Comparison of ENCODE assay signal across 17 cellular contexts in the genomic region with DNA sequence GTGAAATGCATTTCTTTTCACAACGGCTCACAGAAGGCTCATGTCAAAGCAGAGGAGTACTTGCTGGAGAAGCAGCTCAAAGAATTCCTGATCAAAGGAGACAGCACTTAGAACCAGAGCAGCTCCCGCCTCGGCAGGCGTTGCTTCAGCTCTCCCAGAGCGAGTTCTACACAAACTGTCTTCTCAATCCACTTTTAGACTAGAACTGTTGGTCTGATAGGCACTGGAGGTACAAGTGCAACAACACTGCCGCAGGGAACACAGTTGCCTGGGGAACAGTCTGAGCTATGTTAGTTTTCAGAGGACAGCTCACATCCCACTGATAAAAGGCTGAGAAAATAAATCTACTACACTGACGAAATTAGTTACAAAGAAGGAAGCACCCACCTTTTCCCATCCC. TPM values are rescaled to one million over a fixed set of nuclear protein-coding genes. Genes with fewer than 3 reads are reported as not detected.
DNase-seq lines count a peak whose midpoint lies in the region; ATAC-seq and TF ChIP-seq lines count a peak whose summit lies in the region.
"Had no signal": no experiment of that assay in that cellular context is flagged by ENCODE, and none has a peak within 500 bp of the region (broad histone marks: within the 10 kb centered on the region; RNA-seq: fewer than 3 reads in every experiment).

No MANE protein-coding gene starts in this region.

- H3K36me3 Mint-ChIP-seq in mesothelial cell of epicardium, result no peaks in the 10 kb centered on the region
- H3K36me3 Mint-ChIP-seq: CD8-positive, alpha-beta T cell had no signal

- H3K9me3 Mint-ChIP-seq in mesothelial cell of epicardium, result no peaks in the 10 kb centered on the region
- H3K9me3 Mint-ChIP-seq: CD8-positive, alpha-beta T cell had no signal

- ATAC-seq in Right ventricle myocardium superior (ENCODE audit: poor library complexity) (peak; percentile 78), HG03175 (IDR thresholded peaks at IDR 0.05; ENCODE audit: unreplicated experiment) (no peak), GM18867 (IDR thresholded peaks at IDR 0.05; ENCODE audit: unreplicated experiment) (no peak)
- ATAC-seq: CD8-positive, alpha-beta T cell; GM12878; HepG2 had no signal

- H3K27me3 Mint-ChIP-seq in mesothelial cell of epicardium (ENCODE audit: low read depth), result no peaks in the 10 kb centered on the region

- peak overlapping the region; percentile 23 for H3K27ac Mint-ChIP-seq in mesothelial cell of epicardium
- H3K27ac Mint-ChIP-seq: CD8-positive, alpha-beta T cell had no signal

- no peak overlapping the region for H3K4me3 Mint-ChIP-seq in mesothelial cell of epicardium
- H3K4me3 Mint-ChIP-seq: CD8-positive, alpha-beta T cell had no signal

- peak overlapping the region; percentile 20 for H3K27ac ChIP-seq in VCaP
- H3K27ac ChIP-seq: GM23248 had no signal

- TF ChIP-seq CTCF in VCaP (conservative IDR thresholded peaks at IDR 0.05), result no peak
- no peak for TF ChIP-seq CTCF in mesothelial cell of epicardium (IDR thresholded peaks at IDR 0.05; ENCODE audit: unreplicated experiment)

- H3K4me1 Mint-ChIP-seq in mesothelial cell of epicardium, result peaks cover 16% of the 10 kb centered on the region

- intact Hi-C loops in Right ventricle myocardium superior (cut with DNase I), result no loop called here

- DNase-seq in Right ventricle myocardium superior, result no peak
- DNase-seq in mesothelial cell of epicardium (ENCODE audit: low spot score in 2 of 2, unreplicated experiment in 2 of 2), result no peak
- no peak for DNase-seq in islet precursor cell
- no peak for DNase-seq in DMS53 treated with DMSO at 0.1 percent for 48 hours (lab: John Stamatoyannopoulos, UW; ENCODE audit: unreplicated experiment)
- DNase-seq: CD8-positive, alpha-beta T cell; GDM1; GM23248; NCI-H1048; NCI-H1436 treated with DMSO at 0.1 percent for 48 hours; NCI-H2029 treated with DMSO at 0.1 percent for 48 hours; NCI-H2171 treated with DMSO at 0.1 percent for 48 hours; NCI-H748 treated with DMSO at 0.1 percent for 48 hours had no signal

RNA-seq across cellular contexts. Expression of gene CYTH3, which starts 35.4 kb away (rescaled TPM):
- total RNA-seq in Right ventricle myocardium superior, result 25.6 TPM
- total RNA-seq in mesothelial cell of epicardium, result 28.3 to 29.9 TPM (median 29.2 TPM) in 3 replicates
